In genomic region chr4:100461796-100462195, GRCh38 we compare ENCODE assay signal across 27 cellular contexts. TPM values are rescaled to one million over a fixed set of nuclear protein-coding genes. Genes with fewer than 3 reads are reported as not detected.
"Had no signal": no experiment of that assay in that cellular context is flagged by ENCODE, and none has a peak within 500 bp of the region (broad histone marks: within the 10 kb centered on the region; RNA-seq: fewer than 3 reads in every experiment).

No MANE protein-coding gene starts in this region.

- ATAC-seq: activated CD4-positive, alpha-beta T cell treated with anti-CD3 and anti-CD28 coated beads for 36 hours; activated CD8-positive, alpha-beta T cell treated with anti-CD3 and anti-CD28 coated beads, Interleukin-2, amount 10 ng/mL, durations not matched to agents 7 days and 5 days; activated T-cell treated with anti-CD3 and anti-CD28 coated beads, Interleukin-2, amount 50 U/mL, for 72 hours; left ventricle myocardium superior; naive thymus-derived CD4-positive, alpha-beta T cell; right lobe of liver; upper lobe of right lung had no signal

- H3K9me3 ChIP-seq: ascending aorta, esophagus squamous epithelium, ovary, right lobe of liver, stomach, suprapubic skin, tibial artery, upper lobe of right lung had no signal

- H3K4me3 ChIP-seq: ascending aorta, esophagus squamous epithelium, ovary, right lobe of liver, skin epidermis, stomach, suprapubic skin, tibial artery, upper lobe of right lung had no signal

- H3K27me3 Mint-ChIP-seq: activated CD4-positive, alpha-beta T cell treated with anti-CD3 and anti-CD28 coated beads for 36 hours; activated naive CD8-positive, alpha-beta T cell; naive thymus-derived CD4-positive, alpha-beta T cell; progenitor cell of endocrine pancreas had no signal

- H3K4me1 Mint-ChIP-seq: mesothelial cell of epicardium had no signal

- H3K4me1 ChIP-seq: ascending aorta, esophagus squamous epithelium, right lobe of liver, stomach, suprapubic skin, tibial artery, upper lobe of right lung had no signal

- H3K36me3 ChIP-seq: ascending aorta, brain microvascular endothelial cell, esophagus squamous epithelium, ovary, right lobe of liver, stomach, suprapubic skin, tibial artery, upper lobe of right lung had no signal

- H3K27me3 ChIP-seq: ascending aorta, brain microvascular endothelial cell, esophagus squamous epithelium, ovary, right lobe of liver, stomach, suprapubic skin, tibial artery, upper lobe of right lung had no signal

- H3K27ac Mint-ChIP-seq: activated CD4-positive, alpha-beta T cell treated with anti-CD3 and anti-CD28 coated beads for 36 hours; activated CD8-positive, alpha-beta T cell treated with anti-CD3 and anti-CD28 coated beads, Interleukin-2, amount 10 ng/mL, durations not matched to agents 7 days and 5 days; activated naive CD8-positive, alpha-beta T cell; activated T-cell treated with anti-CD3 and anti-CD28 coated beads, Interleukin-2, amount 50 U/mL, for 72 hours; mesothelial cell of epicardium; progenitor cell of endocrine pancreas had no signal

- H3K4me3 Mint-ChIP-seq: activated CD4-positive, alpha-beta T cell treated with anti-CD3 and anti-CD28 coated beads for 36 hours; activated CD8-positive, alpha-beta T cell treated with anti-CD3 and anti-CD28 coated beads, Interleukin-2, amount 10 ng/mL, durations not matched to agents 7 days and 5 days; activated naive CD8-positive, alpha-beta T cell; activated T-cell treated with anti-CD3 and anti-CD28 coated beads, Interleukin-2, amount 50 U/mL, for 72 hours; mesothelial cell of epicardium; naive thymus-derived CD4-positive, alpha-beta T cell had no signal

- DNase-seq: activated CD4-positive, alpha-beta T cell treated with anti-CD3 and anti-CD28 coated beads for 36 hours; activated CD4-positive, CD25-positive, alpha-beta regulatory T cell; activated CD8-positive, alpha-beta T cell treated with anti-CD3 and anti-CD28 coated beads, Interleukin-2, amount 10 ng/mL, durations not matched to agents 7 days and 5 days; activated naive CD4-positive, alpha-beta T cell; activated T-cell treated with anti-CD3 and anti-CD28 coated beads for 4 hours; activated T-cell treated with anti-CD3 and anti-CD28 coated beads, Interleukin-2, amount 50 U/mL, for 72 hours; brain microvascular endothelial cell; caudate nucleus; esophagus squamous epithelium; glutamatergic neuron; islet precursor cell; left ventricle myocardium superior; naive thymus-derived CD4-positive, alpha-beta T cell; ovary; right lobe of liver; stimulated activated CD4-positive, alpha-beta T cell treated with anti-CD3 and anti-CD28 coated beads, Interleukin-12 subunit alpha, Interleukin-12 subunit beta, amount 100 ng/mL, for 4 hours; stimulated activated CD4-positive, alpha-beta T cell treated with anti-CD3 and anti-CD28 coated beads, Interleukin-4, amount 100 ng/mL, for 1 hour; stomach; tibial artery; upper lobe of right lung had no signal

- H3K36me3 Mint-ChIP-seq: mesothelial cell of epicardium had no signal

- H3K27ac ChIP-seq: ascending aorta, brain microvascular endothelial cell, esophagus squamous epithelium, ovary, right lobe of liver, skin epidermis, stomach, suprapubic skin, tibial artery, upper lobe of right lung had no signal

RNA-seq across cellular contexts. Expression of gene EMCN, which starts 56.0 kb away (rescaled TPM):
- total RNA-seq: activated CD4-positive, alpha-beta T cell treated with anti-CD3 and anti-CD28 coated beads for 36 hours; activated CD8-positive, alpha-beta T cell treated with anti-CD3 and anti-CD28 coated beads, Interleukin-2, amount 10 ng/mL, durations not matched to agents 7 days and 5 days; activated T-cell treated with anti-CD3 and anti-CD28 coated beads, Interleukin-2, amount 50 U/mL, for 72 hours; naive thymus-derived CD4-positive, alpha-beta T cell; progenitor cell of endocrine pancreas; T-helper 1 cell treated with Interleukin-12 subunit alpha and Interleukin-12 subunit beta and Interleukin-4 antibody, amounts not matched to agents 30 ng/mL and 1 ng/mL, for 36 hours had no signal
